In genomic region chr2:6826081-6826913, GRCh38 we compare ENCODE assay signal across 8 cellular contexts. TPM values are rescaled to one million over a fixed set of nuclear protein-coding genes. Genes with fewer than 3 reads are reported as not detected.
DNase-seq lines count a peak whose midpoint lies in the region; ATAC-seq and TF ChIP-seq lines count a peak whose summit lies in the region.

No MANE protein-coding gene starts in this region.

- H4K20me1 ChIP-seq in SK-N-SH (ENCODE audit: insufficient read depth) = no peaks in the 10 kb centered on the region

- no peaks in the 10 kb centered on the region for H3K79me2 ChIP-seq in SK-N-SH (ENCODE audit: insufficient read depth)

- H3K9me3 ChIP-seq in SK-N-SH = peaks cover 4% of the 10 kb centered on the region; the same call in 1 of the 2 replicates
- H3K9me3 ChIP-seq in adrenal gland (replicated peaks in 1 of 3) = no peaks in the 10 kb centered on the region

- H3K4me1 ChIP-seq in SK-N-SH (ENCODE audit: control insufficient read depth in 1 of 2, insufficient read depth in 2 of 2, low read depth in 1 of 2, low read length in 1 of 2) (peaks cover 3 to 9% of the 10 kb centered on the region in 2 experiments; a peak in 3 of 4 replicates), adrenal gland (replicated peaks in 1 of 2) (peaks cover 0 to 3% of the 10 kb centered on the region in 2 donors)

- TF ChIP-seq EP300 in SK-N-SH (IDR thresholded peaks at IDR 0.05; ENCODE audit: borderline replicate concordance in 1 of 2, low read depth in 1 of 2, low read length in 1 of 2) = peak in 1 of 2 experiments; percentile 44; a peak in 1 of 4 replicates

- H3K27me3 ChIP-seq in HL-60 (ENCODE audit: insufficient read depth, poor library complexity, severe bottlenecking) (no peaks in the 10 kb centered on the region), SK-N-SH (ENCODE audit: insufficient read depth) (no peaks in the 10 kb centered on the region), adrenal gland (no peaks in the 10 kb centered on the region)

- TF ChIP-seq CTCF in HL-60 (IDR thresholded peaks at IDR 0.05; ENCODE audit: insufficient read depth, low read length) (peak; percentile 77), SK-N-SH (IDR thresholded peaks at IDR 0.05) (peak; percentile 87), adrenal gland (IDR thresholded peaks at IDR 0.05) (peak; percentile 32 to 63 (median 54))

- H3K4me3 ChIP-seq in HL-60 (replicated peaks; ENCODE audit: insufficient read depth, low read length) (no peak overlapping the region), SK-N-SH (ENCODE audit: low read depth in 2 of 2, low read length in 1 of 2) (no peak overlapping the region), adrenal gland (no peak overlapping the region)

- CTCF ChIA-PET in SK-N-SH (lab: Yijun Ruan, JAX) = interaction anchor here (0.8 to 1.3 kb wide), 4 partner anchors 14 to 749 kb away, joined by 3 to 5 read pairs (median 3); no protein-coding TSS in a partner anchor

- 23% methylated on average over 4 of the region's 4 CpGs for WGBS in SK-N-SH (ENCODE audit: low lambda C conversion rate)
- 43 to 57% (median 48%) methylated on average over 4 of the region's 4 CpGs for WGBS in adrenal gland, 4 donors

- H3K27ac ChIP-seq in HL-60 (replicated peaks) (no peak overlapping the region), SK-N-SH (ENCODE audit: low read depth in 2 of 2, low read length in 1 of 2) (peak overlapping the region in 1 of 2 experiments; percentile 83; a peak in 2 of 4 replicates), adrenal gland (no peak overlapping the region)

- no peak overlapping the region for H3K4me2 ChIP-seq in SK-N-SH

- ATAC-seq in GM21381 (IDR thresholded peaks at IDR 0.05; ENCODE audit: unreplicated experiment) = peak; percentile 96
- no peak for ATAC-seq in HG03521 (IDR thresholded peaks at IDR 0.05; ENCODE audit: unreplicated experiment)

- H2AFZ ChIP-seq in SK-N-SH (ENCODE audit: low read depth) = peak overlapping the region; percentile 52; the same call in 1 of the 2 replicates

- DNase-seq in ELR (ENCODE audit: low read depth) (peak; percentile 62), HL-60 (ENCODE audit: low read depth in 1 of 2, low spot score in 1 of 2) (peak; percentile 47 to 59), SK-N-SH (no peak), adrenal gland (peak in 6 of 7 donors; percentile 24 to 60 (median 34)), kidney glomerular epithelial cell (lab: John Stamatoyannopoulos, UW) (peak; percentile 79)
- peak; percentile 8 to 12 for DNase-seq in stimulated activated CD8-positive, alpha-beta memory T cell treated with anti-CD3 and anti-CD28 coated beads, Interleukin-2, amount 100 ng/mL, for 1 hour (ENCODE audit: low read depth in 2 of 2)

- peak overlapping the region; percentile 29; the same call in 1 of the 2 replicates for H3K9ac ChIP-seq in SK-N-SH

- H3F3A ChIP-seq in SK-N-SH (replicated peaks; ENCODE audit: insufficient read depth) = peaks cover 6% of the 10 kb centered on the region

- TF ChIP-seq RAD21 in SK-N-SH (IDR thresholded peaks at IDR 0.05; ENCODE audit: low read length) = peak; percentile 40

- no peaks in the 10 kb centered on the region for H3K36me3 ChIP-seq in SK-N-SH (replicated peaks in 1 of 2; ENCODE audit: control insufficient read depth in 1 of 2, insufficient read depth in 2 of 2, low read length in 1 of 2)
- H3K36me3 ChIP-seq in adrenal gland (replicated peaks in 1 of 2) = no peaks in the 10 kb centered on the region

- no peak for TF ChIP-seq POLR2A in adrenal gland (IDR thresholded peaks at IDR 0.05)

- intact Hi-C loops in adrenal gland (cut with DNase I) = no loop called here

- no peaks in the 10 kb centered on the region for H3K9me2 ChIP-seq in SK-N-SH

- POLR2A ChIA-PET in SK-N-SH (lab: Yijun Ruan, JAX) = no interaction called here

TF ChIP-seq in SK-N-SH, 30 proteins besides CTCF, POLR2A, EP300 and RAD21:
- TF ChIP-seq, protein P1, sequence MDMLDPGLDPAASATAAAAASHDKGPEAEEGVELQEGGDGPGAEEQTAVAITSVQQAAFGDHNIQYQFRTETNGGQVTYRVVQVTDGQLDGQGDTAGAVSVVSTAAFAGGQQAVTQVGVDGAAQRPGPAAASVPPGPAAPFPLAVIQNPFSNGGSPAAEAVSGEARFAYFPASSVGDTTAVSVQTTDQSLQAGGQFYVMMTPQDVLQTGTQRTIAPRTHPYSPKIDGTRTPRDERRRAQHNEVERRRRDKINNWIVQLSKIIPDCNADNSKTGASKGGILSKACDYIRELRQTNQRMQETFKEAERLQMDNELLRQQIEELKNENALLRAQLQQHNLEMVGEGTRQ (IDR thresholded peaks at IDR 0.05; ENCODE audit: borderline replicate concordance, low read depth, low read length) = no peak
- TF ChIP-seq TAF1 (IDR thresholded peaks at IDR 0.05; ENCODE audit: borderline replicate concordance, low read depth, low read length) = no peak
- TF ChIP-seq NRF1 (IDR thresholded peaks at IDR 0.05; ENCODE audit: low read depth, low read length) = no peak
- TF ChIP-seq JUND (IDR thresholded peaks at IDR 0.05) = peak; percentile 61
- TF ChIP-seq RCOR1 (IDR thresholded peaks at IDR 0.05; ENCODE audit: low read length) = peak; percentile 31; the same call in 1 of the 2 replicates
- peak; percentile 44; the same call in 1 of the 2 replicates for TF ChIP-seq GATA2 (CRISPR knock-in tag; IDR thresholded peaks at IDR 0.05)
- no peak for TF ChIP-seq SMC3 (IDR thresholded peaks at IDR 0.05; ENCODE audit: low read depth, low read length)
- TF ChIP-seq, protein P2, sequence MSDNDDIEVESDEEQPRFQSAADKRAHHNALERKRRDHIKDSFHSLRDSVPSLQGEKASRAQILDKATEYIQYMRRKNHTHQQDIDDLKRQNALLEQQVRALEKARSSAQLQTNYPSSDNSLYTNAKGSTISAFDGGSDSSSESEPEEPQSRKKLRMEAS (IDR thresholded peaks at IDR 0.05; ENCODE audit: low read depth) = 0 out of 2 replicates have a peak, but pooled peaks have one; percentile 18
- TF ChIP-seq MEF2A (IDR thresholded peaks at IDR 0.05; ENCODE audit: borderline replicate concordance, low read depth) = no peak
- TF ChIP-seq SIN3A (IDR thresholded peaks at IDR 0.05; ENCODE audit: borderline replicate concordance, low read depth, low read length) = 0 out of 2 replicates have a peak, but pooled peaks have one; percentile 29
- peak; percentile 80 for TF ChIP-seq FOSL2 (IDR thresholded peaks at IDR 0.05; ENCODE audit: borderline replicate concordance, low read depth)

RNA-seq across cellular contexts. Expression of gene CMPK2, which starts 39.4 kb away (rescaled TPM):
- polyA plus RNA-seq in SK-N-SH (2012; rRNA removed) = 0.86 and 1.1 TPM in 2 replicates
- polyA plus RNA-seq in SK-N-SH (2012; cell fraction: cytosol; rRNA removed) = 0.71 and 0.83 TPM in 2 replicates
- 0.89 and 1.5 TPM in 2 replicates for polyA plus RNA-seq in SK-N-SH (2012; cell fraction: nucleus; rRNA removed)
- total RNA-seq in adrenal gland = 10 to 100 TPM in 3 of 8 donors, 1 to 10 TPM in 5; 5.0 to 18.8 (median 8.5) TPM
- polyA plus RNA-seq in adrenal gland = 1 to 10 TPM; 2.4 to 9.3 (median 4.2) TPM

RNA-seq across cellular contexts. Expression of gene RSAD2, which starts 51.3 kb away (rescaled TPM):
- polyA plus RNA-seq in SK-N-SH (2012; rRNA removed) (0.15 and 0.35 TPM in 2 replicates), adrenal gland (1 to 10 TPM; 2.3 to 8.1 (median 3.9) TPM)
- polyA plus RNA-seq in SK-N-SH (2012; cell fraction: cytosol; rRNA removed) = 0.25 and 0.37 TPM in 2 replicates
- 0.31 and 0.45 TPM in 2 replicates for polyA plus RNA-seq in SK-N-SH (2012; cell fraction: nucleus; rRNA removed)
- 10 to 100 TPM in 1 of 8 donors, 1 to 10 TPM in 7; 1.2 to 11.5 (median 4.3) TPM for total RNA-seq in adrenal gland
